ENCODE assay signal across 1 cellular context in the genomic region with DNA sequence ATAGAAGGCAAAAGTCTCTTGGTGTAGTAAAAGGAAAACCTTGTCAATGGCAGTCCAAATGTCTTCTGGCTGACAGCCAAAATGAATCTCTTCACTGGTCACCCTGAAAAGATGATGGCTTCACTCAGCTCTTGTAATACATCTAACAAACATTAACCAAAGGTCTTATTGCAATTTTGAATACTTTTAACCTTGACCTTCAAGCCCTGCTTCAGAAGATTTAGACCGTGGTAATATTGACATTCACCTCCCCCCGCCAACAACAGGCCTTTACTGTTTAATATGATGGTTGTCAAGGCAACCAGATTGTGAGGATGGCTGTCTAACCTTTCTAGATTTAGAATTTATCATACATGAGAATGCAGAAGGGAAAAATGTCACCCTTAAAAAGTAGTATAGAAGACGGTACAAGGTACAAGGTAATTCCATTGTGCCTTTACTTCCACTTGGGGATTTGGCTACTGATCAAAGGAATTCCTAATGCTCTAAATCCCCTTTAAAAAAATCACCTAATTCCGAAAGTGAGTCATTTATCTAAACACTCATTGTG.
TF ChIP-seq lines count a peak whose summit lies in the region.

No MANE protein-coding gene starts in this region.

TF ChIP-seq in HepG2, 621 proteins besides CTCF, POLR2A, EP300 and RAD21 (continued from another document and continues in another):
- TF ChIP-seq, protein P1, sequence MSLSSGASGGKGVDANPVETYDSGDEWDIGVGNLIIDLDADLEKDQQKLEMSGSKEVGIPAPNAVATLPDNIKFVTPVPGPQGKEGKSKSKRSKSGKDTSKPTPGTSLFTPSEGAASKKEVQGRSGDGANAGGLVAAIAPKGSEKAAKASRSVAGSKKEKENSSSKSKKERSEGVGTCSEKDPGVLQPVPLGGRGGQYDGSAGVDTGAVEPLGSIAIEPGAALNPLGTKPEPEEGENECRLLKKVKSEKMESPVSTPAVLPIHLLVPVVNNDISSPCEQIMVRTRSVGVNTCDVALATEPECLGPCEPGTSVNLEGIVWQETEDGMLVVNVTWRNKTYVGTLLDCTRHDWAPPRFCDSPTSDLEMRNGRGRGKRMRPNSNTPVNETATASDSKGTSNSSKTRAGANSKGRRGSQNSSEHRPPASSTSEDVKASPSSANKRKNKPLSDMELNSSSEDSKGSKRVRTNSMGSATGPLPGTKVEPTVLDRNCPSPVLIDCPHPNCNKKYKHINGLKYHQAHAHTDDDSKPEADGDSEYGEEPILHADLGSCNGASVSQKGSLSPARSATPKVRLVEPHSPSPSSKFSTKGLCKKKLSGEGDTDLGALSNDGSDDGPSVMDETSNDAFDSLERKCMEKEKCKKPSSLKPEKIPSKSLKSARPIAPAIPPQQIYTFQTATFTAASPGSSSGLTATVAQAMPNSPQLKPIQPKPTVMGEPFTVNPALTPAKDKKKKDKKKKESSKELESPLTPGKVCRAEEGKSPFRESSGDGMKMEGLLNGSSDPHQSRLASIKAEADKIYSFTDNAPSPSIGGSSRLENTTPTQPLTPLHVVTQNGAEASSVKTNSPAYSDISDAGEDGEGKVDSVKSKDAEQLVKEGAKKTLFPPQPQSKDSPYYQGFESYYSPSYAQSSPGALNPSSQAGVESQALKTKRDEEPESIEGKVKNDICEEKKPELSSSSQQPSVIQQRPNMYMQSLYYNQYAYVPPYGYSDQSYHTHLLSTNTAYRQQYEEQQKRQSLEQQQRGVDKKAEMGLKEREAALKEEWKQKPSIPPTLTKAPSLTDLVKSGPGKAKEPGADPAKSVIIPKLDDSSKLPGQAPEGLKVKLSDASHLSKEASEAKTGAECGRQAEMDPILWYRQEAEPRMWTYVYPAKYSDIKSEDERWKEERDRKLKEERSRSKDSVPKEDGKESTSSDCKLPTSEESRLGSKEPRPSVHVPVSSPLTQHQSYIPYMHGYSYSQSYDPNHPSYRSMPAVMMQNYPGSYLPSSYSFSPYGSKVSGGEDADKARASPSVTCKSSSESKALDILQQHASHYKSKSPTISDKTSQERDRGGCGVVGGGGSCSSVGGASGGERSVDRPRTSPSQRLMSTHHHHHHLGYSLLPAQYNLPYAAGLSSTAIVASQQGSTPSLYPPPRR (CRISPR knock-in tag; IDR thresholded peaks at IDR 0.05; ENCODE audit: borderline replicate concordance): peak; percentile 96
- no peak for TF ChIP-seq ZZZ3 (CRISPR knock-in tag; IDR thresholded peaks at IDR 0.05; ENCODE audit: borderline replicate concordance)
- TF ChIP-seq ZFP90 (CRISPR knock-in tag; IDR thresholded peaks at IDR 0.05; ENCODE audit: borderline replicate concordance): no peak
- no peak for TF ChIP-seq SIN3A (IDR thresholded peaks at IDR 0.05; ENCODE audit: borderline replicate concordance, low read depth, low read length)
- TF ChIP-seq AGO2 (optimal IDR thresholded peaks at IDR 0.05; ENCODE audit: low read depth, low read length): no peak
- no peak for TF ChIP-seq ZBTB21 (CRISPR knock-in tag; IDR thresholded peaks at IDR 0.05)
- TF ChIP-seq, protein P2, sequence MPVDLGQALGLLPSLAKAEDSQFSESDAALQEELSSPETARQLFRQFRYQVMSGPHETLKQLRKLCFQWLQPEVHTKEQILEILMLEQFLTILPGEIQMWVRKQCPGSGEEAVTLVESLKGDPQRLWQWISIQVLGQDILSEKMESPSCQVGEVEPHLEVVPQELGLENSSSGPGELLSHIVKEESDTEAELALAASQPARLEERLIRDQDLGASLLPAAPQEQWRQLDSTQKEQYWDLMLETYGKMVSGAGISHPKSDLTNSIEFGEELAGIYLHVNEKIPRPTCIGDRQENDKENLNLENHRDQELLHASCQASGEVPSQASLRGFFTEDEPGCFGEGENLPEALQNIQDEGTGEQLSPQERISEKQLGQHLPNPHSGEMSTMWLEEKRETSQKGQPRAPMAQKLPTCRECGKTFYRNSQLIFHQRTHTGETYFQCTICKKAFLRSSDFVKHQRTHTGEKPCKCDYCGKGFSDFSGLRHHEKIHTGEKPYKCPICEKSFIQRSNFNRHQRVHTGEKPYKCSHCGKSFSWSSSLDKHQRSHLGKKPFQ (CRISPR knock-in tag; IDR thresholded peaks at IDR 0.05; ENCODE audit: insufficient replicate concordance): no peak
- TF ChIP-seq, protein P3, sequence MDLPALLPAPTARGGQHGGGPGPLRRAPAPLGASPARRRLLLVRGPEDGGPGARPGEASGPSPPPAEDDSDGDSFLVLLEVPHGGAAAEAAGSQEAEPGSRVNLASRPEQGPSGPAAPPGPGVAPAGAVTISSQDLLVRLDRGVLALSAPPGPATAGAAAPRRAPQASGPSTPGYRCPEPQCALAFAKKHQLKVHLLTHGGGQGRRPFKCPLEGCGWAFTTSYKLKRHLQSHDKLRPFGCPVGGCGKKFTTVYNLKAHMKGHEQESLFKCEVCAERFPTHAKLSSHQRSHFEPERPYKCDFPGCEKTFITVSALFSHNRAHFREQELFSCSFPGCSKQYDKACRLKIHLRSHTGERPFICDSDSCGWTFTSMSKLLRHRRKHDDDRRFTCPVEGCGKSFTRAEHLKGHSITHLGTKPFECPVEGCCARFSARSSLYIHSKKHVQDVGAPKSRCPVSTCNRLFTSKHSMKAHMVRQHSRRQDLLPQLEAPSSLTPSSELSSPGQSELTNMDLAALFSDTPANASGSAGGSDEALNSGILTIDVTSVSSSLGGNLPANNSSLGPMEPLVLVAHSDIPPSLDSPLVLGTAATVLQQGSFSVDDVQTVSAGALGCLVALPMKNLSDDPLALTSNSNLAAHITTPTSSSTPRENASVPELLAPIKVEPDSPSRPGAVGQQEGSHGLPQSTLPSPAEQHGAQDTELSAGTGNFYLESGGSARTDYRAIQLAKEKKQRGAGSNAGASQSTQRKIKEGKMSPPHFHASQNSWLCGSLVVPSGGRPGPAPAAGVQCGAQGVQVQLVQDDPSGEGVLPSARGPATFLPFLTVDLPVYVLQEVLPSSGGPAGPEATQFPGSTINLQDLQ (CRISPR knock-in tag; IDR thresholded peaks at IDR 0.05): no peak
- TF ChIP-seq, protein P4, sequence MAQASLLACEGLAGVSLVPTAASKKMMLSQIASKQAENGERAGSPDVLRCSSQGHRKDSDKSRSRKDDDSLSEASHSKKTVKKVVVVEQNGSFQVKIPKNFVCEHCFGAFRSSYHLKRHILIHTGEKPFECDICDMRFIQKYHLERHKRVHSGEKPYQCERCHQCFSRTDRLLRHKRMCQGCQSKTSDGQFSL (CRISPR knock-in tag; IDR thresholded peaks at IDR 0.05): no peak
- no peak for TF ChIP-seq JUNB (CRISPR knock-in tag; IDR thresholded peaks at IDR 0.05; ENCODE audit: borderline replicate concordance)
- TF ChIP-seq, protein P5, sequence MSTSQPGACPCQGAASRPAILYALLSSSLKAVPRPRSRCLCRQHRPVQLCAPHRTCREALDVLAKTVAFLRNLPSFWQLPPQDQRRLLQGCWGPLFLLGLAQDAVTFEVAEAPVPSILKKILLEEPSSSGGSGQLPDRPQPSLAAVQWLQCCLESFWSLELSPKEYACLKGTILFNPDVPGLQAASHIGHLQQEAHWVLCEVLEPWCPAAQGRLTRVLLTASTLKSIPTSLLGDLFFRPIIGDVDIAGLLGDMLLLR (CRISPR knock-in tag; IDR thresholded peaks at IDR 0.05): no peak
- no peak for TF ChIP-seq ZNF496 (CRISPR knock-in tag; IDR thresholded peaks at IDR 0.05; ENCODE audit: insufficient replicate concordance)
- TF ChIP-seq ZNF792 (CRISPR knock-in tag; IDR thresholded peaks at IDR 0.05): peak; percentile 57; the same call in 1 of the 2 replicates
- no peak for TF ChIP-seq ARID2 (CRISPR knock-in tag; IDR thresholded peaks at IDR 0.05; ENCODE audit: borderline replicate concordance)
- no peak for TF ChIP-seq GZF1 (CRISPR knock-in tag; IDR thresholded peaks at IDR 0.05)
- no peak for TF ChIP-seq GTF2F1 (IDR thresholded peaks at IDR 0.05; ENCODE audit: low read length)
- TF ChIP-seq ZNF546 (CRISPR knock-in tag; conservative IDR thresholded peaks at IDR 0.05): no peak
- no peak for TF ChIP-seq ZNF567 (CRISPR knock-in tag; IDR thresholded peaks at IDR 0.05; ENCODE audit: borderline replicate concordance)
- TF ChIP-seq ZNF543 (CRISPR knock-in tag; IDR thresholded peaks at IDR 0.05): no peak
- TF ChIP-seq, protein P6, sequence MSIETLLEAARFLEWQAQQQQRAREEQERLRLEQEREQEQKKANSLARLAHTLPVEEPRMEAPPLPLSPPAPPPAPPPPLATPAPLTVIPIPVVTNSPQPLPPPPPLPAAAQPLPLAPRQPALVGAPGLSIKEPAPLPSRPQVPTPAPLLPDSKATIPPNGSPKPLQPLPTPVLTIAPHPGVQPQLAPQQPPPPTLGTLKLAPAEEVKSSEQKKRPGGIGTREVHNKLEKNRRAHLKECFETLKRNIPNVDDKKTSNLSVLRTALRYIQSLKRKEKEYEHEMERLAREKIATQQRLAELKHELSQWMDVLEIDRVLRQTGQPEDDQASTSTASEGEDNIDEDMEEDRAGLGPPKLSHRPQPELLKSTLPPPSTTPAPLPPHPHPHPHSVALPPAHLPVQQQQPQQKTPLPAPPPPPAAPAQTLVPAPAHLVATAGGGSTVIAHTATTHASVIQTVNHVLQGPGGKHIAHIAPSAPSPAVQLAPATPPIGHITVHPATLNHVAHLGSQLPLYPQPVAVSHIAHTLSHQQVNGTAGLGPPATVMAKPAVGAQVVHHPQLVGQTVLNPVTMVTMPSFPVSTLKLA (IDR thresholded peaks at IDR 0.05): no peak
- TF ChIP-seq ZNF562 (CRISPR knock-in tag; IDR thresholded peaks at IDR 0.05; ENCODE audit: borderline replicate concordance): no peak
- TF ChIP-seq HNRNPH1 (optimal IDR thresholded peaks at IDR 0.05; ENCODE audit: low read depth, low read length): no peak
- no peak for TF ChIP-seq PAWR (CRISPR knock-in tag; IDR thresholded peaks at IDR 0.05; ENCODE audit: borderline replicate concordance)
- no peak for TF ChIP-seq ZSCAN21 (CRISPR knock-in tag; IDR thresholded peaks at IDR 0.05; ENCODE audit: borderline replicate concordance)
- TF ChIP-seq, protein P7, sequence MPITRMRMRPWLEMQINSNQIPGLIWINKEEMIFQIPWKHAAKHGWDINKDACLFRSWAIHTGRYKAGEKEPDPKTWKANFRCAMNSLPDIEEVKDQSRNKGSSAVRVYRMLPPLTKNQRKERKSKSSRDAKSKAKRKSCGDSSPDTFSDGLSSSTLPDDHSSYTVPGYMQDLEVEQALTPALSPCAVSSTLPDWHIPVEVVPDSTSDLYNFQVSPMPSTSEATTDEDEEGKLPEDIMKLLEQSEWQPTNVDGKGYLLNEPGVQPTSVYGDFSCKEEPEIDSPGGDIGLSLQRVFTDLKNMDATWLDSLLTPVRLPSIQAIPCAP (CRISPR knock-in tag; IDR thresholded peaks at IDR 0.05; ENCODE audit: low read depth): no peak
- TF ChIP-seq RXRA (CRISPR knock-in tag; IDR thresholded peaks at IDR 0.05): no peak; the same call in 1 of the 2 replicates
- TF ChIP-seq NBN (conservative IDR thresholded peaks at IDR 0.05): no peak
- TF ChIP-seq HES4 (CRISPR knock-in tag; IDR thresholded peaks at IDR 0.05; ENCODE audit: borderline replicate concordance): no peak
- TF ChIP-seq, protein P8, sequence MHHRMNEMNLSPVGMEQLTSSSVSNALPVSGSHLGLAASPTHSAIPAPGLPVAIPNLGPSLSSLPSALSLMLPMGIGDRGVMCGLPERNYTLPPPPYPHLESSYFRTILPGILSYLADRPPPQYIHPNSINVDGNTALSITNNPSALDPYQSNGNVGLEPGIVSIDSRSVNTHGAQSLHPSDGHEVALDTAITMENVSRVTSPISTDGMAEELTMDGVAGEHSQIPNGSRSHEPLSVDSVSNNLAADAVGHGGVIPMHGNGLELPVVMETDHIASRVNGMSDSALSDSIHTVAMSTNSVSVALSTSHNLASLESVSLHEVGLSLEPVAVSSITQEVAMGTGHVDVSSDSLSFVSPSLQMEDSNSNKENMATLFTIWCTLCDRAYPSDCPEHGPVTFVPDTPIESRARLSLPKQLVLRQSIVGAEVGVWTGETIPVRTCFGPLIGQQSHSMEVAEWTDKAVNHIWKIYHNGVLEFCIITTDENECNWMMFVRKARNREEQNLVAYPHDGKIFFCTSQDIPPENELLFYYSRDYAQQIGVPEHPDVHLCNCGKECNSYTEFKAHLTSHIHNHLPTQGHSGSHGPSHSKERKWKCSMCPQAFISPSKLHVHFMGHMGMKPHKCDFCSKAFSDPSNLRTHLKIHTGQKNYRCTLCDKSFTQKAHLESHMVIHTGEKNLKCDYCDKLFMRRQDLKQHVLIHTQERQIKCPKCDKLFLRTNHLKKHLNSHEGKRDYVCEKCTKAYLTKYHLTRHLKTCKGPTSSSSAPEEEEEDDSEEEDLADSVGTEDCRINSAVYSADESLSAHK (CRISPR knock-in tag; IDR thresholded peaks at IDR 0.05; ENCODE audit: borderline replicate concordance): no peak
- no peak for TF ChIP-seq ZNF788 (CRISPR knock-in tag; IDR thresholded peaks at IDR 0.05; ENCODE audit: borderline replicate concordance)
- peak; percentile 65; the same call in 1 of the 2 replicates for TF ChIP-seq MXD4 (CRISPR knock-in tag; IDR thresholded peaks at IDR 0.05)
- no peak for TF ChIP-seq NFE2L1 (CRISPR knock-in tag; IDR thresholded peaks at IDR 0.05; ENCODE audit: borderline replicate concordance)
- TF ChIP-seq MLLT10 (CRISPR knock-in tag; IDR thresholded peaks at IDR 0.05): no peak
- TF ChIP-seq ZNF253 (CRISPR knock-in tag; IDR thresholded peaks at IDR 0.05; ENCODE audit: borderline replicate concordance): no peak
- TF ChIP-seq ZNF530 (CRISPR knock-in tag; IDR thresholded peaks at IDR 0.05; ENCODE audit: low read depth): no peak
- TF ChIP-seq ZNF3 (CRISPR knock-in tag; IDR thresholded peaks at IDR 0.05): no peak
- TF ChIP-seq ZNF326 (CRISPR knock-in tag; IDR thresholded peaks at IDR 0.05; ENCODE audit: borderline replicate concordance): no peak
- TF ChIP-seq, protein P9, sequence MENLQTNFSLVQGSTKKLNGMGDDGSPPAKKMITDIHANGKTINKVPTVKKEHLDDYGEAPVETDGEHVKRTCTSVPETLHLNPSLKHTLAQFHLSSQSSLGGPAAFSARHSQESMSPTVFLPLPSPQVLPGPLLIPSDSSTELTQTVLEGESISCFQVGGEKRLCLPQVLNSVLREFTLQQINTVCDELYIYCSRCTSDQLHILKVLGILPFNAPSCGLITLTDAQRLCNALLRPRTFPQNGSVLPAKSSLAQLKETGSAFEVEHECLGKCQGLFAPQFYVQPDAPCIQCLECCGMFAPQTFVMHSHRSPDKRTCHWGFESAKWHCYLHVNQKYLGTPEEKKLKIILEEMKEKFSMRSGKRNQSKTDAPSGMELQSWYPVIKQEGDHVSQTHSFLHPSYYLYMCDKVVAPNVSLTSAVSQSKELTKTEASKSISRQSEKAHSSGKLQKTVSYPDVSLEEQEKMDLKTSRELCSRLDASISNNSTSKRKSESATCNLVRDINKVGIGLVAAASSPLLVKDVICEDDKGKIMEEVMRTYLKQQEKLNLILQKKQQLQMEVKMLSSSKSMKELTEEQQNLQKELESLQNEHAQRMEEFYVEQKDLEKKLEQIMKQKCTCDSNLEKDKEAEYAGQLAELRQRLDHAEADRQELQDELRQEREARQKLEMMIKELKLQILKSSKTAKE (CRISPR knock-in tag; IDR thresholded peaks at IDR 0.05; ENCODE audit: borderline replicate concordance): no peak
- TF ChIP-seq, protein P10, sequence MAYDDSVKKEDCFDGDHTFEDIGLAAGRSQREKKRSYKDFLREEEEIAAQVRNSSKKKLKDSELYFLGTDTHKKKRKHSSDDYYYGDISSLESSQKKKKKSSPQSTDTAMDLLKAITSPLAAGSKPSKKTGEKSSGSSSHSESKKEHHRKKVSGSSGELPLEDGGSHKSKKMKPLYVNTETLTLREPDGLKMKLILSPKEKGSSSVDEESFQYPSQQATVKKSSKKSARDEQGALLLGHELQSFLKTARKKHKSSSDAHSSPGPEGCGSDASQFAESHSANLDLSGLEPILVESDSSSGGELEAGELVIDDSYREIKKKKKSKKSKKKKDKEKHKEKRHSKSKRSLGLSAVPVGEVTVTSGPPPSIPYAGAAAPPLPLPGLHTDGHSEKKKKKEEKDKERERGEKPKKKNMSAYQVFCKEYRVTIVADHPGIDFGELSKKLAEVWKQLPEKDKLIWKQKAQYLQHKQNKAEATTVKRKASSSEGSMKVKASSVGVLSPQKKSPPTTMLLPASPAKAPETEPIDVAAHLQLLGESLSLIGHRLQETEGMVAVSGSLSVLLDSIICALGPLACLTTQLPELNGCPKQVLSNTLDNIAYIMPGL (CRISPR knock-in tag; IDR thresholded peaks at IDR 0.05; ENCODE audit: borderline replicate concordance in 1 of 2, low read depth in 1 of 2): no peak
